In the genomic region with DNA sequence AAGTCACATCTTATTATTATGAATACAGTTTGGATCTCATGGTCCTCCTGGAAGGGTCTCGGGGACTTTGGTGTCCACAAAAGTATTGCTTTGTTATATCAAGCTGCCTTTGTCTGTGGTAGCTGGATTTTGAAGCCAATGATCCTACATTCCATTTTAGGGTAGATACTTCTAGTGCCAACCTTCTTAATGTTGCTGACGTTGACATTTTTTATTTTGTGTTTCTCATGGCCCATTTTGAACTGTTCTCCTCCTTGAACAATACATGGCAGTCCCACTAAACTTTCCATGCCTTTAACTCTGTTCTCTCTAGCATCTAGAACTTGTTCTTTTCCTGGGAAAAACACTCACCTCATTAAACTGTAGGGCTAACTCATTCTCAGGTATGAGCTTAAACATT, we compare ENCODE assay signal across 7 cellular contexts.
"Had no signal": no experiment of that assay in that cellular context is flagged by ENCODE, and none has a peak within 500 bp of the region (broad histone marks: within the 10 kb centered on the region; RNA-seq: fewer than 3 reads in every experiment).

No MANE protein-coding gene starts in this region.

- H3K4me3 ChIP-seq: GM12878 had no signal

- ATAC-seq: GM12878 had no signal

- FAIRE-seq: GM12878, GM12891, GM12892, GM18507, GM19239 had no signal

- DNase-seq: GDM1, GF-D8 had no signal
